Comparison of ENCODE assay signal across 8 cellular contexts in the genomic region with DNA sequence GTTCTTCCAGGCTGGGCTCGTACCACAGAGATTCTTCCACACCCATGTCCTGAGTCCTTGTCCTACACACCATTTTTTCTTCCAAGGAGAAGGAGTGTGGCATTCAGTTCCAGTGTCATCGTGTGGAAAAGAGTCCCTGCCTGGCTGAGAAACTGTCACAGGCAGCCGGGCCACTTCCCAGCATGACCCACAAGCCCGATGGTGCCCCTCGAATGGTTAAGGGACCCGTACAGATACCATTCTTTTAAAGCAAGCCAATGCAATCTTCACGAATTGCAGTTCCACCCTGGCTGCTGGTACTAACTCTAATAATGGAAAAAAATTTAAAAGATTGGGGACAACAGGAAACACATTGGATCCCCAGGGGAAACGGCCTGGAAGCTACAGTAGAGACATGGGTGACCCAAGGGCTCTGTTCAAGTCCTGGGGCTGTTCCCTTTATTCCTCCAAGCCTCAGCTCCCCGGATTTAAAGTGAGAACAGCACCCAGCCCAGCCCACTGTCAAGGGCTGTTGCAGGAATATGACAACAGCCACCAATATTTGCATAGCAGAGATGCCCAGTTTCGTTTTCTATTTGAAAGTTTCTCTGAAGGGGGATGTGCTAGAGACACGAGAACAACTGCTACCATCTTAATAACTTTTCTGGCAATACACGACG.
DNase-seq lines count a peak whose midpoint lies in the region; ATAC-seq and FAIRE-seq lines count a peak whose summit lies in the region.

No MANE protein-coding gene starts in this region.

- ATAC-seq in GM21529 (IDR thresholded peaks at IDR 0.05; ENCODE audit: unreplicated experiment) (peak; percentile 66), HG02571 (IDR thresholded peaks at IDR 0.05; ENCODE audit: unreplicated experiment) (no peak)

- no peaks in the 10 kb centered on the region for H3K36me3 ChIP-seq in small intestine (ENCODE audit: control insufficient read depth in 2 of 2, insufficient read depth in 2 of 2, low read length in 2 of 2)

- WGBS in small intestine, 3 donors, result 19 to 25% (median 20%) methylated on average over 13 of the region's 13 CpGs

- FAIRE-seq in small intestine (lab: Jason Lieb, UNC), result no peak

- H3K27me3 ChIP-seq in small intestine (ENCODE audit: control insufficient read depth in 2 of 2, insufficient read depth in 2 of 2, low read length in 2 of 2), result no peaks in the 10 kb centered on the region

- H3K4me3 ChIP-seq in small intestine (ENCODE audit: low read depth in 1 of 2, low read length in 2 of 2), result no peak overlapping the region

- in situ Hi-C loops in G401 (cut with HindIII; ENCODE audit: low sequenced_read_pairs), result no loop called here

- DNase-seq in G401 (ENCODE audit: low spot score), result peak; percentile 58
- peak; percentile 89 for DNase-seq in M059J (ENCODE audit: low read depth)
- DNase-seq in activated CD8-positive, alpha-beta memory T cell treated with anti-CD3 and anti-CD28 coated beads, Interleukin-2, amount 50 U/mL, for 48 hours, result peak; percentile 53
- peak; percentile 79 for DNase-seq in globus pallidus (ENCODE audit: low spot score)
- peak; percentile 65 for DNase-seq in small intestine
- no peak for DNase-seq in NCI-H146 (lab: John Stamatoyannopoulos, UW)

- H3K27ac ChIP-seq in small intestine (ENCODE audit: low read depth in 1 of 2, low read length in 1 of 2), result peak overlapping the region; percentile 66 to 94

- no peaks in the 10 kb centered on the region for H3K9me3 ChIP-seq in small intestine (ENCODE audit: control insufficient read depth, low read depth)

- peaks cover 5 to 9% of the 10 kb centered on the region in 2 donors for H3K4me1 ChIP-seq in small intestine (ENCODE audit: control insufficient read depth in 2 of 2, insufficient read depth in 1 of 2, low read depth in 1 of 2, low read length in 1 of 2)
